In the genomic region with DNA sequence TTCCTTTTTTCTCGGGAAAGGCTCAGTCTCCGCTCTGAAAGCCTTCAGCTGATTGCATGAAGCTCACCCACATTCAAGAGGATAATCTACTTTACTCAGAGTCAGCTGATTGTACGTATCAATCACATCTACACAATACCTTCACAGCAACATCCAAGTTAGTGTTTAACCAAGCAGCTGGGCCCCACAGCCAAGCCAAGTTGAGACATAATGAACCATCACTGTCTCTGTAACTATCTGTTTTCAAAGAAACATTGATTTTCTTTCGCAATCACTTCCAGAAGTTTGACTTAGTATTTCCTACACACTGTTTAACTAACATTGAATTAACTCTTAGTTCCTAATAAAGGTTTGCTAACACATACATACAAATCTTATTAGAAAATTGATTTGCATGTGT, we compare ENCODE assay signal across 1 cellular context.
TF ChIP-seq lines count a peak whose summit lies in the region.

No MANE protein-coding gene starts in this region.

TF ChIP-seq in HepG2, 621 proteins besides CTCF, POLR2A, EP300 and RAD21 (continued from another document and continues in another):
- TF ChIP-seq HMGXB3 (CRISPR knock-in tag; IDR thresholded peaks at IDR 0.05; ENCODE audit: borderline replicate concordance) (0 out of 2 replicates have a peak, but pooled peaks have one; percentile 29), HMG20A (CRISPR knock-in tag; IDR thresholded peaks at IDR 0.05; ENCODE audit: borderline replicate concordance) (peak; percentile 88), ZNF331 (CRISPR knock-in tag; IDR thresholded peaks at IDR 0.05) (peak; percentile 75; the same call in 1 of the 2 replicates), IRF2 (CRISPR knock-in tag; IDR thresholded peaks at IDR 0.05) (peak; percentile 65), ZNF674 (CRISPR knock-in tag; IDR thresholded peaks at IDR 0.05; ENCODE audit: low read depth) (no peak), ZMYM3 (CRISPR knock-in tag; IDR thresholded peaks at IDR 0.05) (peak; percentile 49; the same call in 1 of the 2 replicates), ZNF556 (CRISPR knock-in tag; IDR thresholded peaks at IDR 0.05; ENCODE audit: borderline replicate concordance) (0 out of 2 replicates have a peak, but pooled peaks have one; percentile 31), NCOA1 (CRISPR knock-in tag; IDR thresholded peaks at IDR 0.05) (0 out of 2 replicates have a peak, but pooled peaks have one; percentile 3), KIAA2018 (CRISPR knock-in tag; IDR thresholded peaks at IDR 0.05; ENCODE audit: borderline replicate concordance) (no peak), ATF2 (CRISPR knock-in tag; IDR thresholded peaks at IDR 0.05) (peak; percentile 57; the same call in 1 of the 2 replicates), KDM6A (CRISPR knock-in tag; IDR thresholded peaks at IDR 0.05; ENCODE audit: low read depth) (peak; percentile 79), KAT2B (IDR thresholded peaks at IDR 0.05; ENCODE audit: borderline replicate concordance, low read depth, low read length) (no peak), ZNF136 (CRISPR knock-in tag; IDR thresholded peaks at IDR 0.05; ENCODE audit: low read depth) (no peak), ZNF251 (CRISPR knock-in tag; IDR thresholded peaks at IDR 0.05) (no peak), BCL6 (CRISPR knock-in tag; IDR thresholded peaks at IDR 0.05) (peak; percentile 100), RCOR2 (CRISPR knock-in tag; IDR thresholded peaks at IDR 0.05) (peak; percentile 69; the same call in 1 of the 2 replicates), SP140L (CRISPR knock-in tag; IDR thresholded peaks at IDR 0.05; ENCODE audit: borderline replicate concordance) (peak; percentile 89; the same call in 1 of the 2 replicates), ZNF772 (CRISPR knock-in tag; IDR thresholded peaks at IDR 0.05) (0 out of 2 replicates have a peak, but pooled peaks have one; percentile 53), TEAD3 (CRISPR knock-in tag; optimal IDR thresholded peaks at IDR 0.05; ENCODE audit: borderline replicate concordance) (peak; percentile 54), ZNF660 (CRISPR knock-in tag; IDR thresholded peaks at IDR 0.05; ENCODE audit: borderline replicate concordance, low read depth) (no peak), CBX1 (IDR thresholded peaks at IDR 0.05; ENCODE audit: low read depth) (no peak), UBTF (CRISPR knock-in tag; IDR thresholded peaks at IDR 0.05) (peak; percentile 22; the same call in 1 of the 2 replicates), ZNF432 (CRISPR knock-in tag; IDR thresholded peaks at IDR 0.05; ENCODE audit: borderline replicate concordance) (no peak), PPARG (CRISPR knock-in tag; conservative IDR thresholded peaks at IDR 0.05) (peak; percentile 60), MAZ (IDR thresholded peaks at IDR 0.05; ENCODE audit: borderline replicate concordance, low read depth, low read length) (no peak), MAZ (CRISPR knock-in tag; IDR thresholded peaks at IDR 0.05; ENCODE audit: low read depth) (peak; percentile 33; the same call in 1 of the 2 replicates), GFI1 (CRISPR knock-in tag; IDR thresholded peaks at IDR 0.05; ENCODE audit: borderline replicate concordance) (peak; percentile 87), PITX1 (CRISPR knock-in tag; IDR thresholded peaks at IDR 0.05) (peak; percentile 67; the same call in 1 of the 2 replicates), SMAD3 (CRISPR knock-in tag; IDR thresholded peaks at IDR 0.05) (peak; percentile 86), SALL1 (CRISPR knock-in tag; IDR thresholded peaks at IDR 0.05) (peak; percentile 19; the same call in 1 of the 2 replicates), NR2F2 (IDR thresholded peaks at IDR 0.05; ENCODE audit: borderline replicate concordance, low read depth) (0 out of 2 replicates have a peak, but pooled peaks have one; percentile 51), ZNF326 (CRISPR knock-in tag; IDR thresholded peaks at IDR 0.05; ENCODE audit: borderline replicate concordance) (no peak)
- TF ChIP-seq, protein P1, sequence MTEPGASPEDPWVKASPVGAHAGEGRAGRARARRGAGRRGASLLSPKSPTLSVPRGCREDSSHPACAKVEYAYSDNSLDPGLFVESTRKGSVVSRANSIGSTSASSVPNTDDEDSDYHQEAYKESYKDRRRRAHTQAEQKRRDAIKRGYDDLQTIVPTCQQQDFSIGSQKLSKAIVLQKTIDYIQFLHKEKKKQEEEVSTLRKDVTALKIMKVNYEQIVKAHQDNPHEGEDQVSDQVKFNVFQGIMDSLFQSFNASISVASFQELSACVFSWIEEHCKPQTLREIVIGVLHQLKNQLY (CRISPR knock-in tag; IDR thresholded peaks at IDR 0.05) = peak; percentile 63; the same call in 1 of the 2 replicates
- TF ChIP-seq, protein P2, sequence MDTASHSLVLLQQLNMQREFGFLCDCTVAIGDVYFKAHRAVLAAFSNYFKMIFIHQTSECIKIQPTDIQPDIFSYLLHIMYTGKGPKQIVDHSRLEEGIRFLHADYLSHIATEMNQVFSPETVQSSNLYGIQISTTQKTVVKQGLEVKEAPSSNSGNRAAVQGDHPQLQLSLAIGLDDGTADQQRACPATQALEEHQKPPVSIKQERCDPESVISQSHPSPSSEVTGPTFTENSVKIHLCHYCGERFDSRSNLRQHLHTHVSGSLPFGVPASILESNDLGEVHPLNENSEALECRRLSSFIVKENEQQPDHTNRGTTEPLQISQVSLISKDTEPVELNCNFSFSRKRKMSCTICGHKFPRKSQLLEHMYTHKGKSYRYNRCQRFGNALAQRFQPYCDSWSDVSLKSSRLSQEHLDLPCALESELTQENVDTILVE (CRISPR knock-in tag; IDR thresholded peaks at IDR 0.05) = peak; percentile 48; the same call in 1 of the 2 replicates
- TF ChIP-seq, protein P3, sequence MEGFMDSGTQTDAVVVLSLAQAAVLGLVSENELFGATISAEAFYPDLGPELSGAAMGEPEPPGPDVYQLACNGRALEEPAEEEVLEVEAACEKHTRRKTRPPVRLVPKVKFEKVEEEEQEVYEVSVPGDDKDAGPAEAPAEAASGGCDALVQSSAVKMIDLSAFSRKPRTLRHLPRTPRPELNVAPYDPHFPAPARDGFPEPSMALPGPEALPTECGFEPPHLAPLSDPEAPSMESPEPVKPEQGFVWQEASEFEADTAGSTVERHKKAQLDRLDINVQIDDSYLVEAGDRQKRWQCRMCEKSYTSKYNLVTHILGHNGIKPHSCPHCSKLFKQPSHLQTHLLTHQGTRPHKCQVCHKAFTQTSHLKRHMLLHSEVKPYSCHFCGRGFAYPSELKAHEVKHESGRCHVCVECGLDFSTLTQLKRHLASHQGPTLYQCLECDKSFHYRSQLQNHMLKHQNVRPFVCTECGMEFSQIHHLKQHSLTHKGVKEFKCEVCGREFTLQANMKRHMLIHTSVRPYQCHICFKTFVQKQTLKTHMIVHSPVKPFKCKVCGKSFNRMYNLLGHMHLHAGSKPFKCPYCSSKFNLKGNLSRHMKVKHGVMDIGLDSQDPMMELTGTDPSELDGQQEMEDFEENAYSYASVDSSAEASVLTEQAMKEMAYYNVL (CRISPR knock-in tag; IDR thresholded peaks at IDR 0.05; ENCODE audit: borderline replicate concordance) = no peak
- TF ChIP-seq, protein P4, sequence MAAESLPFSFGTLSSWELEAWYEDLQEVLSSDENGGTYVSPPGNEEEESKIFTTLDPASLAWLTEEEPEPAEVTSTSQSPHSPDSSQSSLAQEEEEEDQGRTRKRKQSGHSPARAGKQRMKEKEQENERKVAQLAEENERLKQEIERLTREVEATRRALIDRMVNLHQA (CRISPR knock-in tag; IDR thresholded peaks at IDR 0.05) = no peak
